In genomic region chr12:75727577-75727976, GRCh38 we compare ENCODE assay signal across 28 cellular contexts.
DNase-seq lines count a peak whose midpoint lies in the region; ATAC-seq, FAIRE-seq and TF ChIP-seq lines count a peak whose summit lies in the region.
"Had no signal": no experiment of that assay in that cellular context is flagged by ENCODE, and none has a peak within 500 bp of the region (broad histone marks: within the 10 kb centered on the region; RNA-seq: fewer than 3 reads in every experiment).

No MANE protein-coding gene starts in this region.

- H3K56ac ChIP-seq in H9 (ENCODE audit: insufficient read length, low read depth, low read length): no peak overlapping the region

- H3K27ac Mint-ChIP-seq in H9 (peak overlapping the region; percentile 19 to 32 (median 25); a peak in 4 of 7 replicates), nephron (peak overlapping the region in 2 of 3 experiments; percentile 33 to 75)
- H3K27ac Mint-ChIP-seq: activated CD4-positive, alpha-beta memory T cell treated with anti-CD3 and anti-CD28 coated beads, Interleukin-2, amount 10 ng/mL, durations not matched to agents 7 days and 5 days; activated naive CD4-positive, alpha-beta T cell treated with anti-CD3 and anti-CD28 coated beads, Interleukin-2, amount 10 ng/mL, durations not matched to agents 7 days and 5 days; activated T-helper 1 cell treated with anti-CD3 and anti-CD28 coated beads, Interleukin-12 subunit alpha, Interleukin-12 subunit beta, Interleukin-2, Interleukin-4 antibody, amounts not matched to agents 30 ng/mL and 10 ng/mL and 1 ng/mL, durations not matched to agents 14 hours and 24 hours and 36 hours; B cell; CD4-positive, alpha-beta memory T cell had no signal

- no peak for FAIRE-seq in A549 (lab: Jason Lieb, UNC)
- no peak for FAIRE-seq in K562 (lab: Jason Lieb, UNC)
- FAIRE-seq: endothelial cell of umbilical vein had no signal

- DNase-seq in A549 (ENCODE audit: low read depth in 1 of 2, low spot score in 1 of 2) (peak in 1 of 2 experiments; percentile 31), H9 (peak; percentile 75), K562 (ENCODE audit: extremely low read depth in 1 of 4, low spot score in 3 of 4) (no peak), glomerular visceral epithelial cell (ENCODE audit: extremely low spot score) (no peak), transverse colon (no peak), COLO829 (ENCODE audit: low spot score) (no peak), pons (ENCODE audit: low spot score) (no peak)
- DNase-seq: ACHN; activated CD4-positive, alpha-beta memory T cell treated with anti-CD3 and anti-CD28 coated beads, Interleukin-2, amount 10 ng/mL, durations not matched to agents 7 days and 5 days; activated CD4-positive, alpha-beta T cell treated with anti-CD3 and anti-CD28 coated beads for 1 hour; activated CD8-positive, alpha-beta memory T cell treated with anti-CD3 and anti-CD28 coated beads, Interleukin-2, amount 50 U/mL, for 4 hours; activated naive CD4-positive, alpha-beta T cell treated with anti-CD3 and anti-CD28 coated beads, Interleukin-2, amount 10 ng/mL, durations not matched to agents 7 days and 5 days; adrenal gland; body of pancreas; CD4-positive, alpha-beta memory T cell; gastrocnemius medialis; left cardiac atrium; NCI-H1436; NCI-H345; Right ventricle myocardium superior; stimulated activated CD4-positive, alpha-beta T cell treated with anti-CD3 and anti-CD28 coated beads, Interleukin-4, amount 100 ng/mL, for 1 hour; stomach had no signal

- H3K4me3 Mint-ChIP-seq in H9: no peak overlapping the region
- no peak overlapping the region for H3K4me3 Mint-ChIP-seq in nephron
- H3K4me3 Mint-ChIP-seq: activated CD4-positive, alpha-beta memory T cell treated with anti-CD3 and anti-CD28 coated beads, Interleukin-2, amount 10 ng/mL, durations not matched to agents 7 days and 5 days; activated naive CD4-positive, alpha-beta T cell treated with anti-CD3 and anti-CD28 coated beads, Interleukin-2, amount 10 ng/mL, durations not matched to agents 7 days and 5 days; activated T-helper 1 cell treated with anti-CD3 and anti-CD28 coated beads, Interleukin-12 subunit alpha, Interleukin-12 subunit beta, Interleukin-2, Interleukin-4 antibody, amounts not matched to agents 30 ng/mL and 10 ng/mL and 1 ng/mL, durations not matched to agents 14 hours and 24 hours and 36 hours; B cell; CD4-positive, alpha-beta memory T cell had no signal

- H2BK12ac ChIP-seq in H9 (ENCODE audit: insufficient read length, low read depth, low read length): no peak overlapping the region

- peak overlapping the region; percentile 3 for H2BK20ac ChIP-seq in H9 (ENCODE audit: low read depth, low read length, poor library complexity, severe bottlenecking)

- in situ Hi-C loops in K562 (cut with MboI) (no loop called here), transverse colon (cut with MboI; ENCODE audit: low pct_ligation_motif_present in 1 of 4, low pct_unique_long_range_greater_than_20kb in 1 of 4, low sequenced_read_pairs in 3 of 4) (no loop called here)

- no peak overlapping the region for H2AK5ac ChIP-seq in H9 (ENCODE audit: insufficient read length, low read length)

- H2BK15ac ChIP-seq in H9 (ENCODE audit: low read depth, low read length): no peak overlapping the region

- POLR2A ChIA-PET in A549 (lab: Yijun Ruan, JAX): no interaction called here
- POLR2A ChIA-PET in K562 (lab: Yijun Ruan, JAX): no interaction called here

- no peak overlapping the region for H3K4me2 ChIP-seq in A549
- H3K4me2 ChIP-seq in H9 (ENCODE audit: insufficient read depth, insufficient read length, low read length): no peak overlapping the region
- no peak overlapping the region for H3K4me2 ChIP-seq in K562 (ENCODE audit: insufficient read depth, low read length)

- H3K4me3 ChIP-seq in A549 (no peak overlapping the region), K562 (no peak overlapping the region), transverse colon (no peak overlapping the region)
- H3K4me3 ChIP-seq: adrenal gland, body of pancreas, gastrocnemius medialis, lung, stomach had no signal

- H3T11ph ChIP-seq in H9 (ENCODE audit: low read length): no peak overlapping the region

- no TSS peak for BruUV-seq in K562 (replicated peaks; lab: Mats Ljungman, UMichigan)

- intact Hi-C loops in K562 (cut with micrococcal nuclease): loop anchor here (10.0 kb wide), 1 partner anchor 203 kb away; no protein-coding TSS in a partner anchor
- intact Hi-C loops in transverse colon (cut with DNase I; ENCODE audit: low total_unique reads): no loop called here

- no peak overlapping the region for H3K9ac ChIP-seq in H9 (ENCODE audit: extremely low read depth, insufficient read length, low read length)
- H3K9ac ChIP-seq in K562 (ENCODE audit: insufficient read depth in 1 of 2, low read depth in 2 of 2, low read length in 2 of 2): no peak overlapping the region

- no peaks in the 10 kb centered on the region for H3K23me2 ChIP-seq in H9 (ENCODE audit: insufficient read length, low read depth, low read length, poor library complexity, severe bottlenecking)

- no peak for TF ChIP-seq POLR2A in A549 (IDR thresholded peaks at IDR 0.05; ENCODE audit: low read length)
- TF ChIP-seq POLR2A in K562 (conservative IDR thresholded peaks at IDR 0.05): no peak
- TF ChIP-seq POLR2A in transverse colon (IDR thresholded peaks at IDR 0.05): no peak

- TF ChIP-seq EP300 in A549 (IDR thresholded peaks at IDR 0.05) (no peak), K562 (IDR thresholded peaks at IDR 0.05; ENCODE audit: low read length) (no peak), transverse colon (IDR thresholded peaks at IDR 0.05; ENCODE audit: low read depth) (no peak)

- H4K8ac ChIP-seq in H9 (replicated peaks; ENCODE audit: insufficient read length, low read depth, low read length): no peak overlapping the region

- no peaks in the 10 kb centered on the region for H4K20me1 ChIP-seq in H9 (ENCODE audit: control insufficient read depth, insufficient read depth, insufficient read length)
- no peaks in the 10 kb centered on the region for H4K20me1 ChIP-seq in K562 (replicated peaks; ENCODE audit: control insufficient read depth, insufficient read depth, low read length)

- H4K91ac ChIP-seq in H9 (ENCODE audit: insufficient read length, low read depth, low read length): no peak overlapping the region

- H3K36me3 ChIP-seq in K562 (ENCODE audit: control insufficient read depth, insufficient read depth, low read length) (no peaks in the 10 kb centered on the region), transverse colon (no peaks in the 10 kb centered on the region)
- H3K36me3 ChIP-seq: adrenal gland, gastrocnemius medialis, stomach had no signal

- no peaks in the 10 kb centered on the region for H3K79me1 ChIP-seq in H9 (ENCODE audit: insufficient read depth, low read depth, low read length, poor library complexity, severe bottlenecking)

- no peak for TF ChIP-seq CTCF in A549 (IDR thresholded peaks at IDR 0.05)
- TF ChIP-seq CTCF in H9 (conservative IDR thresholded peaks at IDR 0.05): peak; percentile 31; the same call in 1 of the 3 replicates
- no peak for TF ChIP-seq CTCF in K562 (IDR thresholded peaks at IDR 0.05 in 2 of 3, conservative IDR thresholded peaks at IDR 0.05 in 1 of 3; ENCODE audit: insufficient read depth in 2 of 3, low read depth in 1 of 3, low read length in 3 of 3)
- no peak for TF ChIP-seq CTCF in nephron (IDR thresholded peaks at IDR 0.05; ENCODE audit: unreplicated experiment in 3 of 3)
- TF ChIP-seq CTCF in transverse colon (IDR thresholded peaks at IDR 0.05): no peak

- CTCF ChIA-PET in A549 (lab: Yijun Ruan, JAX): no interaction called here
- CTCF ChIA-PET in K562 (lab: Yijun Ruan, JAX; ENCODE audit: low intra/inter-chr PET ratio): no interaction called here

- no peak overlapping the region for H3K23ac ChIP-seq in H9 (ENCODE audit: insufficient read length, low read depth, low read length)

- H3K4me1 Mint-ChIP-seq in H9 (peaks cover 28 to 30% of the 10 kb centered on the region in 2 experiments), nephron (peaks cover 35% of the 10 kb centered on the region)
- H3K4me1 Mint-ChIP-seq: B cell had no signal

- H3K27me3 Mint-ChIP-seq in H9 (ENCODE audit: low read depth) (peaks cover 5% of the 10 kb centered on the region), nephron (ENCODE audit: low read depth) (no peaks in the 10 kb centered on the region)
- H3K27me3 Mint-ChIP-seq: activated CD4-positive, alpha-beta memory T cell treated with anti-CD3 and anti-CD28 coated beads, Interleukin-2, amount 10 ng/mL, durations not matched to agents 7 days and 5 days; CD4-positive, alpha-beta memory T cell had no signal

- no peak overlapping the region for H3K14ac ChIP-seq in H9 (ENCODE audit: insufficient read depth, low read length)

- TF ChIP-seq RAD21 in A549 (conservative IDR thresholded peaks at IDR 0.05 in 1 of 2, IDR thresholded peaks at IDR 0.05 in 1 of 2) (no peak), K562 (CRISPR knock-in tag; conservative IDR thresholded peaks at IDR 0.05 in 1 of 2, IDR thresholded peaks at IDR 0.05 in 1 of 2) (no peak)

- H3K4me1 ChIP-seq in A549 (peaks cover 36% of the 10 kb centered on the region), H9 (ENCODE audit: insufficient read depth, low read length) (peaks cover 4% of the 10 kb centered on the region; the same call in 1 of the 2 replicates), K562 (replicated peaks in 1 of 2; ENCODE audit: control insufficient read depth in 2 of 2, insufficient read depth in 2 of 2, low read length in 2 of 2) (peaks cover 0 to 16% of the 10 kb centered on the region in 2 experiments; a peak in 3 of 5 replicates), transverse colon (peaks cover 4 to 13% (median 7%) of the 10 kb centered on the region in 4 donors)

- H3K18ac ChIP-seq in H9 (ENCODE audit: insufficient read length, low read depth, low read length): no peak overlapping the region

- no peaks in the 10 kb centered on the region; a peak in 2 of 7 replicates for H3K36me3 Mint-ChIP-seq in H9 (ENCODE audit: insufficient read depth in 1 of 3, low read depth in 3 of 3)
- H3K36me3 Mint-ChIP-seq in nephron (ENCODE audit: low read depth): peaks cover 3% of the 10 kb centered on the region
- H3K36me3 Mint-ChIP-seq: activated naive CD4-positive, alpha-beta T cell treated with anti-CD3 and anti-CD28 coated beads, Interleukin-2, amount 10 ng/mL, durations not matched to agents 7 days and 5 days; CD4-positive, alpha-beta memory T cell had no signal

- ATAC-seq in A549 (0 out of 6 replicates have a peak, but pooled peaks of 1 of the 2 experiments have one; percentile 12), K562 (no peak)
- ATAC-seq: body of pancreas, gastrocnemius medialis, left cardiac atrium, sciatic nerve had no signal

- H2BK5ac ChIP-seq in H9 (ENCODE audit: insufficient read length, low read length): no peak overlapping the region

- H3K27ac ChIP-seq in A549: peak overlapping the region; percentile 32 to 86; a peak in 4 of 6 replicates
- no peak overlapping the region for H3K27ac ChIP-seq in H9 (ENCODE audit: insufficient read length, low read depth, low read length)
- no peak overlapping the region for H3K27ac ChIP-seq in K562 (ENCODE audit: extremely low read depth, low read depth, low read length)
- H3K27ac ChIP-seq in transverse colon: no peak overlapping the region
- H3K27ac ChIP-seq: adrenal gland, body of pancreas, gastrocnemius medialis, stomach had no signal

- no peaks in the 10 kb centered on the region for H3K9me1 ChIP-seq in K562 (ENCODE audit: control insufficient read depth, insufficient read depth, low read length)

- peak overlapping the region; percentile 69 for H2AFZ ChIP-seq in H9 (ENCODE audit: low read length)
- H2AFZ ChIP-seq in K562 (ENCODE audit: low read depth, low read length): no peak overlapping the region; the same call in 1 of the 2 replicates

- H3K9me3 ChIP-seq in A549 (no peaks in the 10 kb centered on the region), H9 (ENCODE audit: control insufficient read depth, low read depth, low read length) (no peaks in the 10 kb centered on the region), K562 (replicated peaks; ENCODE audit: control insufficient read depth, insufficient read depth, low read depth, low read length) (no peaks in the 10 kb centered on the region), transverse colon (no peaks in the 10 kb centered on the region)
- H3K9me3 ChIP-seq: adrenal gland, body of pancreas, gastrocnemius medialis, stomach had no signal

- H3K27me3 ChIP-seq in H9 (ENCODE audit: insufficient read depth, low read length) (no peaks in the 10 kb centered on the region), K562 (ENCODE audit: control insufficient read depth in 2 of 2, insufficient read depth in 2 of 2, low read length in 2 of 2) (no peaks in the 10 kb centered on the region), transverse colon (no peaks in the 10 kb centered on the region)
- H3K27me3 ChIP-seq: adrenal gland, body of pancreas, gastrocnemius medialis, stomach had no signal

- H3K79me2 ChIP-seq in H9 (ENCODE audit: insufficient read depth, low read length) (no peaks in the 10 kb centered on the region), K562 (ENCODE audit: control insufficient read depth, insufficient read depth, low read length) (no peaks in the 10 kb centered on the region)

- WGBS in A549 (ENCODE audit: missing lambda C conversion rate): 64% methylated on average over 2 of the region's 2 CpGs
- WGBS in H9 (ENCODE audit: extremely low coverage, insufficient read length, low lambda C conversion rate): no CpG with 5 or more reads among the region's 2 CpGs
- 20% methylated on average over 2 of the region's 2 CpGs for WGBS in K562 (ENCODE audit: insufficient coverage, low coverage, missing lambda C conversion rate)
- 73 to 83% methylated on average over 2 of the region's 2 CpGs for WGBS in transverse colon (ENCODE audit: low coverage in 1 of 2), 2 donors

- H3K4ac ChIP-seq in H9 (ENCODE audit: low read depth, low read length): no peak overlapping the region

- H3K9me3 Mint-ChIP-seq in H9 (no peaks in the 10 kb centered on the region; a peak in 1 of 5 replicates), nephron (no peaks in the 10 kb centered on the region)
- H3K9me3 Mint-ChIP-seq: activated naive CD4-positive, alpha-beta T cell treated with anti-CD3 and anti-CD28 coated beads, Interleukin-2, amount 10 ng/mL, durations not matched to agents 7 days and 5 days; CD4-positive, alpha-beta memory T cell had no signal

- H4K5ac ChIP-seq in H9 (ENCODE audit: insufficient read length, low read depth, low read length): no peak overlapping the region

- no peak overlapping the region for H2BK120ac ChIP-seq in H9 (ENCODE audit: low read depth, low read length, poor library complexity, severe bottlenecking)

Comparison
In these comparisons a context has a peak if more than half of its experiments do, and no peak if none do; other contexts are left out.
1. H3K27ac ChIP-seq: peak in A549 (2 of 2); none in H9 (single experiment), K562 (single experiment) and transverse colon (0 of 4).